In genomic region chr18:44537521-44537920, GRCh38 we compare ENCODE assay signal across 1 cellular context.
TF ChIP-seq lines count a peak whose summit lies in the region.

No MANE protein-coding gene starts in this region.

TF ChIP-seq in IMR-90, 13 proteins besides CTCF, POLR2A, EP300 and RAD21 (continued from another document):
- no peak for TF ChIP-seq ELK1 (IDR thresholded peaks at IDR 0.05; ENCODE audit: borderline replicate concordance, low read depth, low read length)
- no peak for TF ChIP-seq SMC3 (IDR thresholded peaks at IDR 0.05; ENCODE audit: low read depth, low read length)
- no peak for TF ChIP-seq MAZ (IDR thresholded peaks at IDR 0.05; ENCODE audit: borderline replicate concordance, low read depth, low read length)
- no peak for TF ChIP-seq RCOR1 (IDR thresholded peaks at IDR 0.05; ENCODE audit: insufficient replicate concordance, low read length)
- no peak for TF ChIP-seq CHD1 (IDR thresholded peaks at IDR 0.05; ENCODE audit: low read depth, low read length)
